In genomic region chr9:133126697-133127339, GRCh38 we compare ENCODE assay signal across 8 cellular contexts. TPM values are rescaled to one million over a fixed set of nuclear protein-coding genes. Genes with fewer than 3 reads are reported as not detected.
A peak's percentile ranks its signal among the peaks of the same experiment; 100 is the strongest.
DNase-seq lines count a peak whose midpoint lies in the region; ATAC-seq, FAIRE-seq and TF ChIP-seq lines count a peak whose summit lies in the region.

No MANE protein-coding gene starts in this region.

- peak overlapping the region; percentile 58 for H3K4me3 Mint-ChIP-seq in activated naive CD4-positive, alpha-beta T cell treated with anti-CD3 and anti-CD28 coated beads, Interleukin-2, amount 50 U/mL, for 24 hours
- peak overlapping the region; percentile 7 to 83 (median 72) for H3K4me3 Mint-ChIP-seq in naive thymus-derived CD8-positive, alpha-beta T cell

- H3K27me3 Mint-ChIP-seq in activated naive CD4-positive, alpha-beta T cell treated with anti-CD3 and anti-CD28 coated beads, Interleukin-2, amount 50 U/mL, for 24 hours = no peaks in the 10 kb centered on the region
- H3K27me3 Mint-ChIP-seq in naive thymus-derived CD8-positive, alpha-beta T cell = no peaks in the 10 kb centered on the region

- H3K4me3 ChIP-seq in duodenal mucosa (ENCODE audit: low read depth in 1 of 2, low read length in 2 of 2) (peak overlapping the region; percentile 14 to 37), vagina (peak overlapping the region; percentile 11 to 37)

- DNase-seq in activated naive CD4-positive, alpha-beta T cell (lab: John Stamatoyannopoulos, UW) = no peak
- no peak for DNase-seq in naive thymus-derived CD8-positive, alpha-beta T cell
- DNase-seq in vagina (ENCODE audit: extremely low spot score in 2 of 2) (no peak), 8988T (no peak), urothelium cell line (ENCODE audit: low spot score) (no peak)

- TF ChIP-seq POLR2A in vagina (IDR thresholded peaks at IDR 0.05) = no peak

- H3K9me3 Mint-ChIP-seq in activated naive CD4-positive, alpha-beta T cell treated with anti-CD3 and anti-CD28 coated beads, Interleukin-2, amount 50 U/mL, for 24 hours = no peaks in the 10 kb centered on the region
- H3K9me3 Mint-ChIP-seq in naive thymus-derived CD8-positive, alpha-beta T cell = no peaks in the 10 kb centered on the region

- FAIRE-seq in urothelium cell line (lab: Jason Lieb, UNC) = no peak

- no peak for TF ChIP-seq CTCF in vagina (IDR thresholded peaks at IDR 0.05)

- no peak for ATAC-seq in naive thymus-derived CD8-positive, alpha-beta T cell
- ATAC-seq in GM18873 (IDR thresholded peaks at IDR 0.05; ENCODE audit: low FRiP score, unreplicated experiment) = no peak

- H3K9me3 ChIP-seq in duodenal mucosa (ENCODE audit: control insufficient read depth in 1 of 2, low read length in 2 of 2) (no peaks in the 10 kb centered on the region), vagina (no peaks in the 10 kb centered on the region)

- no peaks in the 10 kb centered on the region for H3K36me3 ChIP-seq in duodenal mucosa (ENCODE audit: control insufficient read depth in 1 of 2, insufficient read depth in 2 of 2, low read length in 2 of 2)
- H3K36me3 ChIP-seq in vagina = no peaks in the 10 kb centered on the region

- POLR2A ChIA-PET in naive thymus-derived CD8-positive, alpha-beta T cell (lab: Charles Lee) = interaction anchor here (0.6 to 3.1 kb wide), 4 partner anchors 17 to 96 kb away, joined by 3 to 16 read pairs (median 6); partner anchors contain the start of gene GTF3C5

- H3K27ac Mint-ChIP-seq in activated naive CD4-positive, alpha-beta T cell treated with anti-CD3 and anti-CD28 coated beads, Interleukin-2, amount 50 U/mL, for 24 hours = no peak overlapping the region
- H3K27ac Mint-ChIP-seq in naive thymus-derived CD8-positive, alpha-beta T cell = peak overlapping the region; percentile 60 to 100 (median 92)

- intact Hi-C loops in vagina (cut with DNase I) = no loop called here

- H3K27me3 ChIP-seq in duodenal mucosa (ENCODE audit: control insufficient read depth in 1 of 2, insufficient read depth in 2 of 2, low read length in 2 of 2) = no peaks in the 10 kb centered on the region
- no peaks in the 10 kb centered on the region for H3K27me3 ChIP-seq in vagina

- H3K9ac ChIP-seq in duodenal mucosa (ENCODE audit: low read depth in 1 of 2, low read length in 2 of 2) = peak overlapping the region; percentile 39 to 47

- H3K4me1 Mint-ChIP-seq in activated naive CD4-positive, alpha-beta T cell treated with anti-CD3 and anti-CD28 coated beads, Interleukin-2, amount 50 U/mL, for 24 hours = peaks cover 60% of the 10 kb centered on the region
- peaks cover 41 to 87% (median 73%) of the 10 kb centered on the region in 4 donors for H3K4me1 Mint-ChIP-seq in naive thymus-derived CD8-positive, alpha-beta T cell

- peak overlapping the region; percentile 58 for H3K27ac ChIP-seq in duodenal mucosa (ENCODE audit: low read depth, low read length)
- peak overlapping the region; percentile 77 for H3K27ac ChIP-seq in vagina

- H3K4me1 ChIP-seq in duodenal mucosa (ENCODE audit: control insufficient read depth in 1 of 2, insufficient read depth in 2 of 2, low read length in 2 of 2) (peaks cover 40 to 61% of the 10 kb centered on the region in 2 donors), vagina (peaks cover 67% of the 10 kb centered on the region)

- no peaks in the 10 kb centered on the region for H3K36me3 Mint-ChIP-seq in activated naive CD4-positive, alpha-beta T cell treated with anti-CD3 and anti-CD28 coated beads, Interleukin-2, amount 50 U/mL, for 24 hours
- H3K36me3 Mint-ChIP-seq in naive thymus-derived CD8-positive, alpha-beta T cell = peaks cover 0 to 2% (median 2%) of the 10 kb centered on the region in 3 donors

RNA-seq across cellular contexts. Expression of gene RALGDS, which starts 5.8 kb away (rescaled TPM):
- total RNA-seq in naive thymus-derived CD8-positive, alpha-beta T cell = 10 to 100 TPM; 93.7 to 99.9 TPM
- 10 to 100 TPM; 14.1 to 35.5 (median 29.4) TPM for polyA plus RNA-seq in naive thymus-derived CD8-positive, alpha-beta T cell
- total RNA-seq in vagina = 85.0 TPM

RNA-seq across cellular contexts. Expression of gene GBGT1, which starts 36.9 kb away (rescaled TPM):
- total RNA-seq in naive thymus-derived CD8-positive, alpha-beta T cell = 1 to 10 TPM; 4.1 to 4.9 TPM
- not detected for polyA plus RNA-seq in naive thymus-derived CD8-positive, alpha-beta T cell
- 27.0 TPM for total RNA-seq in vagina
